ENCODE assay signal across 1 cellular context in genomic region chr12:78004451-78005093, GRCh38.
TF ChIP-seq lines count a peak whose summit lies in the region.

No MANE protein-coding gene starts in this region.

TF ChIP-seq in H1, 55 proteins besides CTCF, POLR2A, EP300 and RAD21:
- peak; percentile 45; the same call in 1 of the 2 replicates for TF ChIP-seq CEBPB (IDR thresholded peaks at IDR 0.05; ENCODE audit: low read depth, low read length)
- no peak for TF ChIP-seq POLR2AphosphoS5 (IDR thresholded peaks at IDR 0.05; ENCODE audit: low read depth, low read length)
